Comparison of ENCODE assay signal across 8 cellular contexts in genomic region chr11:1837171-1838076, GRCh38. TPM values are rescaled to one million over a fixed set of nuclear protein-coding genes. Genes with fewer than 3 reads are reported as not detected.
A peak's percentile ranks its signal among the peaks of the same experiment; 100 is the strongest.
DNase-seq lines count a peak whose midpoint lies in the region; ATAC-seq and TF ChIP-seq lines count a peak whose summit lies in the region.

No MANE protein-coding gene starts in this region.

- H3K4me3 ChIP-seq in GM12865 (ENCODE audit: low read depth, low read length) (no peak overlapping the region), esophagus squamous epithelium (peak overlapping the region in 3 of 4 donors; percentile 22 to 47 (median 41)), osteoblast (ENCODE audit: insufficient read depth, low read length) (no peak overlapping the region), transverse colon (no peak overlapping the region)

- H3K27ac ChIP-seq in esophagus squamous epithelium (peak overlapping the region in 3 of 4 donors; percentile 88 to 94 (median 94)), osteoblast (ENCODE audit: low read depth, low read length) (no peak overlapping the region), transverse colon (no peak overlapping the region)

- no peak overlapping the region for H2AFZ ChIP-seq in osteoblast (ENCODE audit: low read length)

- DNase-seq in GM12865 (ENCODE audit: low read depth) (peak; percentile 89), HCEC 1CT (peak; percentile 56), NK-92 (lab: John Stamatoyannopoulos, UW; ENCODE audit: unreplicated experiment) (peak; percentile 56), esophagus squamous epithelium (lab: John Stamatoyannopoulos, UW) (no peak), osteoblast (ENCODE audit: insufficient read length, low spot score, missing footprints) (peak; percentile 99), transverse colon (peak; percentile 76)
- DNase-seq in activated CD8-positive, alpha-beta memory T cell treated with anti-CD3 and anti-CD28 coated beads, Interleukin-2, amount 50 U/mL, for 4 hours, result peak; percentile 88

- no peak for ATAC-seq in HG02981 (IDR thresholded peaks at IDR 0.05; ENCODE audit: unreplicated experiment)

- 25% methylated on average over 4 of the region's 38 CpGs; no CpG with 5 or more reads in 1 of the 2 donors for WGBS in esophagus squamous epithelium, 2 donors
- 67% methylated on average over 33 of the region's 38 CpGs; no CpG with 5 or more reads in 1 of the 2 donors for WGBS in transverse colon (ENCODE audit: low coverage in 1 of 2), 2 donors

- H3K36me3 ChIP-seq in esophagus squamous epithelium (no peaks in the 10 kb centered on the region), osteoblast (ENCODE audit: insufficient read depth, low read length) (no peaks in the 10 kb centered on the region), transverse colon (no peaks in the 10 kb centered on the region)

- H3K9me3 ChIP-seq in esophagus squamous epithelium (no peaks in the 10 kb centered on the region), osteoblast (ENCODE audit: low read depth, low read length) (no peaks in the 10 kb centered on the region), transverse colon (no peaks in the 10 kb centered on the region)

- H3K4me2 ChIP-seq in osteoblast (ENCODE audit: insufficient read depth, low read length), result no peak overlapping the region

- in situ Hi-C loops in transverse colon (cut with MboI; ENCODE audit: low pct_ligation_motif_present in 1 of 4, low pct_unique_long_range_greater_than_20kb in 1 of 4, low sequenced_read_pairs in 3 of 4), result no loop called here

- no peak for TF ChIP-seq EP300 in transverse colon (IDR thresholded peaks at IDR 0.05; ENCODE audit: low read depth)

- no peaks in the 10 kb centered on the region for H3K79me2 ChIP-seq in osteoblast (ENCODE audit: insufficient read depth, low read length)

- H3K27me3 ChIP-seq in esophagus squamous epithelium (peaks cover 0 to 5% (median 0%) of the 10 kb centered on the region in 4 donors), osteoblast (ENCODE audit: insufficient read depth, low read length) (no peaks in the 10 kb centered on the region), transverse colon (no peaks in the 10 kb centered on the region)

- no peaks in the 10 kb centered on the region for H4K20me1 ChIP-seq in osteoblast (ENCODE audit: insufficient read depth, low read length)

- H3K4me1 ChIP-seq in esophagus squamous epithelium (peaks cover 18 to 99% (median 35%) of the 10 kb centered on the region in 3 donors), osteoblast (ENCODE audit: insufficient read depth, low read length) (no peaks in the 10 kb centered on the region), transverse colon (peaks cover 14 to 28% (median 26%) of the 10 kb centered on the region in 4 donors)

- TF ChIP-seq CTCF in GM12865 (IDR thresholded peaks at IDR 0.05; ENCODE audit: insufficient read depth, low read depth, low read length, missing control alignments) (peak; percentile 95), esophagus squamous epithelium (IDR thresholded peaks at IDR 0.05) (peak; percentile 77 to 89 (median 86)), osteoblast (IDR thresholded peaks at IDR 0.05; ENCODE audit: extremely low read depth, low read depth, low read length) (peak; percentile 77), transverse colon (IDR thresholded peaks at IDR 0.05) (peak; percentile 82 to 90 (median 83))

- TF ChIP-seq POLR2A in esophagus squamous epithelium (IDR thresholded peaks at IDR 0.05) (no peak), transverse colon (IDR thresholded peaks at IDR 0.05) (no peak)

- intact Hi-C loops in esophagus squamous epithelium (cut with DNase I) (no loop called here), transverse colon (cut with DNase I; ENCODE audit: low total_unique reads) (loop anchor here (5.0 kb wide), 1 partner anchor 315 kb away; no protein-coding TSS in a partner anchor)

RNA-seq across cellular contexts. Expression of gene TNNI2, which starts 1.4 kb away (rescaled TPM):
- 10 to 100 TPM in 3 of 4 donors, not detected in 1; 14.7 to 23.8 (median 15.0) TPM for total RNA-seq in esophagus squamous epithelium
- not detected in 2 replicates for total RNA-seq in osteoblast
- total RNA-seq in transverse colon, result 10 to 100 TPM in 1 of 4 donors, 1 to 10 TPM in 1, not detected in 2; 3.5 to 35.9 TPM

RNA-seq across cellular contexts. Expression of gene SYT8, which starts 2.6 kb away (rescaled TPM):
- total RNA-seq in esophagus squamous epithelium (100 to 1,000 TPM in 1 of 4 donors, 10 to 100 TPM in 3; 28.7 to 110 (median 69.3) TPM), osteoblast (0.36 and 0.59 TPM in 2 replicates), transverse colon (1 to 10 TPM in 2 of 4 donors, not detected in 2; 1.4 to 4.1 TPM)

RNA-seq across cellular contexts. Expression of gene LSP1, which starts 15.5 kb away (rescaled TPM):
- total RNA-seq in esophagus squamous epithelium (10 to 100 TPM; 23.3 to 75.9 (median 46.4) TPM), osteoblast (41.0 and 54.6 TPM in 2 replicates), transverse colon (10 to 100 TPM; 12.3 to 69.6 (median 23.2) TPM)

RNA-seq across cellular contexts. Expression of gene PRR33, which starts 54.3 kb away (rescaled TPM):
- not detected for total RNA-seq in esophagus squamous epithelium
- total RNA-seq in osteoblast, result not detected in 2 replicates
- total RNA-seq in transverse colon, result not detected

Comparison
In these comparisons a context has a peak if more than half of its experiments do, and no peak if none do; other contexts are left out.
1. H3K4me3 ChIP-seq: peak in esophagus squamous epithelium (3 of 4); none in GM12865 (single experiment), osteoblast (single experiment) and transverse colon (0 of 4).
2. H3K27ac ChIP-seq: peak in esophagus squamous epithelium (3 of 4); none in osteoblast (single experiment) and transverse colon (0 of 4).
3. RNA of gene SYT8, which starts 2.6 kb away (total RNA-seq): 28.7 to 110 TPM in esophagus squamous epithelium; 1.4 to 4.1 TPM in transverse colon and 0.36 to 0.59 TPM in osteoblast; every median in the first group is over 4 times any median in the second.
4. Peak in every context shown above with its lines, with median percentiles within 50 percentile points of each other: CTCF ChIP-seq.